Comparison of ENCODE assay signal across 17 cellular contexts in the genomic region with DNA sequence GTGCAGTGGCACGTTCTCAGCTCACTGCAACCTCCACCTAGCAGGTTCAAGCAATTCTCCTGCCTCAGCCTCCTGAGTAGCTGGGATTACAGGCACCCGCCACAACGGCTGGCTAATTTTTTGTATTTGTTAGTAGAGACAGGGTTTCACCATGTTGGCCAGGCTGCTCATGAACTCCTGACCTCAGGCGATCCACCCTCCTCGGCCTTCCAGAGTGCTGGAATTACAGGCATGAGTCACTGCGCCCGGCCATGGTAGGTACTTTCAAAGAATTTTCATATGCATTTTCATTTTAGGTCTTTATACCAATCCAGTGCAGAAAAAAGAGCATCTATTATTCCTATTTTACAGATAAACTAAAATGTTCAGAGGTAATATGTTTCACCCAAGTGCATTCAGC.
A peak's percentile ranks its signal among the peaks of the same experiment; 100 is the strongest.
DNase-seq lines count a peak whose midpoint lies in the region; ATAC-seq and TF ChIP-seq lines count a peak whose summit lies in the region.
"Had no signal": no experiment of that assay in that cellular context is flagged by ENCODE, and none has a peak within 500 bp of the region (broad histone marks: within the 10 kb centered on the region; RNA-seq: fewer than 3 reads in every experiment).

No MANE protein-coding gene starts in this region.

- intact Hi-C loops in HCT116 (cut with micrococcal nuclease), result no loop called here

- peak overlapping the region; percentile 36 for H2AFZ ChIP-seq in HCT116 (ENCODE audit: low read depth, low read length, poor library complexity, severe bottlenecking)

- no peaks in the 10 kb centered on the region for H3K79me2 ChIP-seq in HCT116 (ENCODE audit: insufficient read depth, low read length)

- DNase-seq in H4 (ENCODE audit: low spot score) (peak; percentile 39), HCT116 (ENCODE audit: low read depth, low spot score) (no peak), RPMI7951 (ENCODE audit: low read depth) (peak; percentile 30), Kasumi-1 (lab: John Stamatoyannopoulos, UW) (no peak), DMS 273 treated with DMSO at 0.1 percent for 48 hours (lab: John Stamatoyannopoulos, UW) (no peak), RKO (ENCODE audit: low spot score) (no peak)
- DNase-seq: 8988T; ACHN; BE2C; C1 segment of cervical spinal cord; CD4-positive, alpha-beta memory T cell; CD4-positive, CD25-positive, alpha-beta regulatory T cell; CD8-positive, alpha-beta memory T cell; COR-L47; DMS79 treated with DMSO at 0.1 percent for 48 hours; GF-D8 had no signal

- H3K4me2 ChIP-seq in HCT116 (ENCODE audit: low read length), result peak overlapping the region; percentile 35
- H3K4me2 ChIP-seq: BLaER1 had no signal

- RAD21 ChIA-PET in HCT116 (lab: Charles Lee; ENCODE audit: low non-redundant PET in 1 of 2, low total read pairs in 2 of 2, uncharacterized antibody in 2 of 2, unreplicated experiment in 2 of 2), result no interaction called here

- H3K9me2 ChIP-seq in HCT116 (ENCODE audit: insufficient read depth), result no peaks in the 10 kb centered on the region

- no peaks in the 10 kb centered on the region for H4K20me1 ChIP-seq in HCT116 (ENCODE audit: insufficient read depth)
- H4K20me1 ChIP-seq: BLaER1 had no signal

- H3K27ac ChIP-seq in HCT116 (ENCODE audit: low read depth, low read length), result no peak overlapping the region
- H3K27ac ChIP-seq: BLaER1 had no signal

- H3K36me3 ChIP-seq in HCT116 (ENCODE audit: control insufficient read depth in 1 of 2, insufficient read depth in 2 of 2, low read length in 2 of 2), result no peaks in the 10 kb centered on the region
- H3K36me3 ChIP-seq: BE2C, BLaER1 had no signal

- CTCF ChIA-PET in HCT116 (lab: Charles Lee), result no interaction called here

- peaks cover 0 to 8% of the 10 kb centered on the region in 2 experiments; a peak in 2 of 4 replicates for H3K4me1 ChIP-seq in HCT116 (ENCODE audit: control insufficient read depth in 1 of 2, insufficient read depth in 2 of 2, low read length in 2 of 2)
- H3K4me1 ChIP-seq: BE2C, BLaER1 had no signal

- TF ChIP-seq CTCF in HCT116 (IDR thresholded peaks at IDR 0.05 in 2 of 3, conservative IDR thresholded peaks at IDR 0.05 in 1 of 3; ENCODE audit: borderline replicate concordance in 1 of 3, insufficient read depth in 1 of 3, low read depth in 2 of 3, low read length in 2 of 3), result no peak

- TF ChIP-seq RAD21 in HCT116 (IDR thresholded peaks at IDR 0.05; ENCODE audit: low read depth), result no peak

- H3K9ac ChIP-seq in HCT116 (ENCODE audit: low read length), result no peak overlapping the region
- H3K9ac ChIP-seq: BLaER1 had no signal

- H3K4me3 ChIP-seq in HCT116 (replicated peaks in 1 of 2; ENCODE audit: low read depth in 1 of 2, low read length in 2 of 2), result no peak overlapping the region
- H3K4me3 ChIP-seq: BLaER1 had no signal

- TF ChIP-seq POLR2A in HCT116 (IDR thresholded peaks at IDR 0.05; ENCODE audit: borderline replicate concordance, extremely low read depth, insufficient read depth, insufficient read length), result no peak

- no peaks in the 10 kb centered on the region for H3K27me3 ChIP-seq in HCT116 (ENCODE audit: insufficient read depth, low read length)
- H3K27me3 ChIP-seq: BE2C, BLaER1 had no signal

- POLR2A ChIA-PET in HCT116 (lab: Charles Lee), result no interaction called here

- no TSS peak for BruUV-seq in HCT116 (replicated peaks; lab: Mats Ljungman, UMichigan)

- no peaks in the 10 kb centered on the region for H3K9me3 ChIP-seq in HCT116 (ENCODE audit: control insufficient read depth in 1 of 2, insufficient read depth in 1 of 2, low read depth in 1 of 2, low read length in 2 of 2)
- H3K9me3 ChIP-seq: BE2C had no signal

- ATAC-seq in HCT116, result 0 out of 2 replicates have a peak, but pooled peaks have one; percentile 40

TF ChIP-seq in HCT116, 20 proteins besides CTCF, POLR2A, EP300 and RAD21:
- TF ChIP-seq EZH2phosphoT487 (IDR thresholded peaks at IDR 0.05; ENCODE audit: borderline replicate concordance) (no peak), JUND (IDR thresholded peaks at IDR 0.05) (no peak), SP1 (IDR thresholded peaks at IDR 0.05; ENCODE audit: low read depth) (no peak)
- TF ChIP-seq, protein P1, sequence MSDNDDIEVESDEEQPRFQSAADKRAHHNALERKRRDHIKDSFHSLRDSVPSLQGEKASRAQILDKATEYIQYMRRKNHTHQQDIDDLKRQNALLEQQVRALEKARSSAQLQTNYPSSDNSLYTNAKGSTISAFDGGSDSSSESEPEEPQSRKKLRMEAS (IDR thresholded peaks at IDR 0.05), result no peak
- TF ChIP-seq, protein P2, sequence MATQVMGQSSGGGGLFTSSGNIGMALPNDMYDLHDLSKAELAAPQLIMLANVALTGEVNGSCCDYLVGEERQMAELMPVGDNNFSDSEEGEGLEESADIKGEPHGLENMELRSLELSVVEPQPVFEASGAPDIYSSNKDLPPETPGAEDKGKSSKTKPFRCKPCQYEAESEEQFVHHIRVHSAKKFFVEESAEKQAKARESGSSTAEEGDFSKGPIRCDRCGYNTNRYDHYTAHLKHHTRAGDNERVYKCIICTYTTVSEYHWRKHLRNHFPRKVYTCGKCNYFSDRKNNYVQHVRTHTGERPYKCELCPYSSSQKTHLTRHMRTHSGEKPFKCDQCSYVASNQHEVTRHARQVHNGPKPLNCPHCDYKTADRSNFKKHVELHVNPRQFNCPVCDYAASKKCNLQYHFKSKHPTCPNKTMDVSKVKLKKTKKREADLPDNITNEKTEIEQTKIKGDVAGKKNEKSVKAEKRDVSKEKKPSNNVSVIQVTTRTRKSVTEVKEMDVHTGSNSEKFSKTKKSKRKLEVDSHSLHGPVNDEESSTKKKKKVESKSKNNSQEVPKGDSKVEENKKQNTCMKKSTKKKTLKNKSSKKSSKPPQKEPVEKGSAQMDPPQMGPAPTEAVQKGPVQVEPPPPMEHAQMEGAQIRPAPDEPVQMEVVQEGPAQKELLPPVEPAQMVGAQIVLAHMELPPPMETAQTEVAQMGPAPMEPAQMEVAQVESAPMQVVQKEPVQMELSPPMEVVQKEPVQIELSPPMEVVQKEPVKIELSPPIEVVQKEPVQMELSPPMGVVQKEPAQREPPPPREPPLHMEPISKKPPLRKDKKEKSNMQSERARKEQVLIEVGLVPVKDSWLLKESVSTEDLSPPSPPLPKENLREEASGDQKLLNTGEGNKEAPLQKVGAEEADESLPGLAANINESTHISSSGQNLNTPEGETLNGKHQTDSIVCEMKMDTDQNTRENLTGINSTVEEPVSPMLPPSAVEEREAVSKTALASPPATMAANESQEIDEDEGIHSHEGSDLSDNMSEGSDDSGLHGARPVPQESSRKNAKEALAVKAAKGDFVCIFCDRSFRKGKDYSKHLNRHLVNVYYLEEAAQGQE (IDR thresholded peaks at IDR 0.05; ENCODE audit: low read depth), result no peak

Comparison
In these comparisons a context has a peak if more than half of its experiments do, and no peak if none do; other contexts are left out.
1. DNase-seq: peak in H4 (single experiment) and RPMI7951 (single experiment); none in HCT116 (single experiment), Kasumi-1 (0 of 2), DMS 273 treated with DMSO at 0.1 percent for 48 hours (single experiment) and RKO (single experiment).